In genomic region chr5:178895615-178896571, GRCh38 we compare ENCODE assay signal across 8 cellular contexts. TPM values are rescaled to one million over a fixed set of nuclear protein-coding genes. Genes with fewer than 3 reads are reported as not detected.
DNase-seq lines count a peak whose midpoint lies in the region; ATAC-seq and TF ChIP-seq lines count a peak whose summit lies in the region.

ZFP2 (plus strand) TSS chr5:178895913; CDS start chr5:178931314, 35,401 bp downstream.

- H3K27me3 ChIP-seq in CD8-positive, alpha-beta T cell (ENCODE audit: insufficient read depth, low read length), result no peaks in the 10 kb centered on the region
- no peaks in the 10 kb centered on the region for H3K27me3 ChIP-seq in HUES6 (ENCODE audit: control insufficient read depth, insufficient read depth, low read length)
- no peaks in the 10 kb centered on the region for H3K27me3 ChIP-seq in skeletal muscle satellite cell (ENCODE audit: control insufficient read depth, insufficient read depth, low read length)

- ATAC-seq in CD8-positive, alpha-beta T cell, result peak; percentile 82

- DNase-seq in CD8-positive, alpha-beta T cell, result peak in 4 of 7 experiments; percentile 4 to 57 (median 20)
- DNase-seq in T-helper 2 cell treated with Interferon-gamma antibody and Interleukin-4, amounts not matched to agents 5 μg/mL and 100 μg/mL, for 36 hours (ENCODE audit: low spot score), result peak; percentile 4
- DNase-seq in cerebellar cortex (ENCODE audit: low spot score), result peak; percentile 81
- DNase-seq in islet precursor cell, result peak; percentile 84
- no peak for DNase-seq in NAMALWA (ENCODE audit: low spot score)
- no peak for DNase-seq in NK-92 (lab: John Stamatoyannopoulos, UW; ENCODE audit: unreplicated experiment)

- H3K4me3 ChIP-seq in CD8-positive, alpha-beta T cell (ENCODE audit: low read depth, low read length), result peak within 1 kb of the TSS; percentile 60
- H3K4me3 ChIP-seq in HUES6 (ENCODE audit: low read depth, low read length) (peak within 1 kb of the TSS; percentile 74), skeletal muscle satellite cell (ENCODE audit: low read length) (peak within 1 kb of the TSS; percentile 75)

- peaks cover 5% of the 10 kb centered on the region for H3K36me3 Mint-ChIP-seq in CD8-positive, alpha-beta T cell
- peaks cover 2% of the 10 kb centered on the region for H3K36me3 Mint-ChIP-seq in T-helper 2 cell treated with Interferon-gamma antibody and Interleukin-4, amounts not matched to agents 5 μg/mL and 100 μg/mL, for 36 hours (ENCODE audit: low read depth)

- CTCF ChIA-PET in CD8-positive, alpha-beta T cell (lab: Charles Lee), result interaction anchor here (0.6 kb wide), 1 partner anchor 39 kb away, joined by 3 read pairs; no protein-coding TSS in a partner anchor

- peak within 1 kb of the TSS; percentile 83 for H3K4me3 Mint-ChIP-seq in CD8-positive, alpha-beta T cell
- H3K4me3 Mint-ChIP-seq in T-helper 2 cell treated with Interferon-gamma antibody and Interleukin-4, amounts not matched to agents 5 μg/mL and 100 μg/mL, for 36 hours, result peak within 1 kb of the TSS; percentile 58

- H3K9me3 ChIP-seq in CD8-positive, alpha-beta T cell (ENCODE audit: low read length), result no peaks in the 10 kb centered on the region
- peaks cover 22% of the 10 kb centered on the region for H3K9me3 ChIP-seq in HUES6 (ENCODE audit: control insufficient read depth, insufficient read depth, low read depth, low read length)
- no peaks in the 10 kb centered on the region for H3K9me3 ChIP-seq in skeletal muscle satellite cell (replicated peaks; ENCODE audit: low read length)

- H3K9ac ChIP-seq in HUES6 (ENCODE audit: low read length) (peak within 1 kb of the TSS; percentile 54), skeletal muscle satellite cell (ENCODE audit: low read depth, low read length) (peak within 1 kb of the TSS; percentile 75)

- intact Hi-C loops in CD8-positive, alpha-beta T cell (cut with DNase I, micrococcal nuclease), result no loop called here

- H3K36me3 ChIP-seq in CD8-positive, alpha-beta T cell (ENCODE audit: insufficient read depth, low read length), result no peaks in the 10 kb centered on the region
- no peaks in the 10 kb centered on the region for H3K36me3 ChIP-seq in HUES6 (ENCODE audit: control insufficient read depth, insufficient read depth, low read length)
- no peaks in the 10 kb centered on the region for H3K36me3 ChIP-seq in skeletal muscle satellite cell (ENCODE audit: insufficient read depth, low read length)

- no peak within 1 kb of the TSS for H3K27ac ChIP-seq in CD8-positive, alpha-beta T cell (ENCODE audit: low read depth, low read length)
- peak within 1 kb of the TSS; percentile 81; the same call in 1 of the 2 replicates for H3K27ac ChIP-seq in HUES6 (ENCODE audit: low read depth, low read length)

- H3K4me1 Mint-ChIP-seq in CD8-positive, alpha-beta T cell (ENCODE audit: low read depth), result peaks cover 7% of the 10 kb centered on the region
- no peaks in the 10 kb centered on the region for H3K4me1 Mint-ChIP-seq in T-helper 2 cell treated with Interferon-gamma antibody and Interleukin-4, amounts not matched to agents 5 μg/mL and 100 μg/mL, for 36 hours (ENCODE audit: low read depth)

- no peak for TF ChIP-seq CTCF in CD8-positive, alpha-beta T cell (IDR thresholded peaks at IDR 0.05)

- POLR2A ChIA-PET in CD8-positive, alpha-beta T cell (lab: Charles Lee), result interaction anchor here (1.7 kb wide), 1 partner anchor 164 kb away, joined by 4 read pairs; the partner anchor contains the start of gene ZNF354C

- H3K9me3 Mint-ChIP-seq in CD8-positive, alpha-beta T cell, result peaks cover 5% of the 10 kb centered on the region
- peaks cover 54% of the 10 kb centered on the region for H3K9me3 Mint-ChIP-seq in T-helper 2 cell treated with Interferon-gamma antibody and Interleukin-4, amounts not matched to agents 5 μg/mL and 100 μg/mL, for 36 hours

- no peaks in the 10 kb centered on the region for H3K27me3 Mint-ChIP-seq in CD8-positive, alpha-beta T cell (ENCODE audit: low read depth)
- no peaks in the 10 kb centered on the region for H3K27me3 Mint-ChIP-seq in T-helper 2 cell treated with Interferon-gamma antibody and Interleukin-4, amounts not matched to agents 5 μg/mL and 100 μg/mL, for 36 hours (ENCODE audit: low read depth)

- H3K4me1 ChIP-seq in CD8-positive, alpha-beta T cell (ENCODE audit: insufficient read depth, low read length), result no peaks in the 10 kb centered on the region
- H3K4me1 ChIP-seq in HUES6 (ENCODE audit: control insufficient read depth, insufficient read depth, low read length), result no peaks in the 10 kb centered on the region
- no peaks in the 10 kb centered on the region for H3K4me1 ChIP-seq in skeletal muscle satellite cell (ENCODE audit: control insufficient read depth, insufficient read depth, low read length)

- no peak within 1 kb of the TSS for H3K27ac Mint-ChIP-seq in CD8-positive, alpha-beta T cell
- no peak within 1 kb of the TSS for H3K27ac Mint-ChIP-seq in T-helper 2 cell treated with Interferon-gamma antibody and Interleukin-4, amounts not matched to agents 5 μg/mL and 100 μg/mL, for 36 hours

- peak within 1 kb of the TSS; percentile 94 for H3K4me2 ChIP-seq in skeletal muscle satellite cell (ENCODE audit: low read length)

RNA-seq across cellular contexts. Expression of gene ZFP2, which starts in this region (rescaled TPM):
- total RNA-seq in CD8-positive, alpha-beta T cell, result under 1 TPM; 0.36 to 0.43 TPM
- total RNA-seq in skeletal muscle satellite cell (2012; rRNA removed), result 0.22 and 0.25 TPM in 2 replicates

Comparison
In these comparisons a context has a peak if more than half of its experiments do, and no peak if none do; other contexts are left out.
1. Peak in DNase-seq, ATAC-seq and H3K4me3 ChIP-seq in CD8-positive, alpha-beta T cell; RNA of the gene not detected or under 1 TPM.
2. DNase-seq: peak in T-helper 2 cell treated with Interferon-gamma antibody and Interleukin-4, amounts not matched to agents 5 μg/mL and 100 μg/mL, for 36 hours (single experiment), cerebellar cortex (single experiment) and islet precursor cell (single experiment); none in NAMALWA (single experiment) and NK-92 (single experiment).
3. Peak in every context shown above with its lines, with median percentiles within 50 percentile points of each other: H3K4me3 ChIP-seq.